Comparison of ENCODE assay signal across 14 cellular contexts in genomic region chr20:51609251-51609650, GRCh38.
"Had no signal": no experiment of that assay in that cellular context is flagged by ENCODE, and none has a peak within 500 bp of the region (broad histone marks: within the 10 kb centered on the region; RNA-seq: fewer than 3 reads in every experiment).

No MANE protein-coding gene starts in this region.

- DNase-seq: activated CD4-positive, alpha-beta T cell treated with anti-CD3 and anti-CD28 coated beads, Interleukin-2, amount 50 U/mL, for 4 hours; dermis blood vessel endothelial cell; immature natural killer cell; kidney glomerular epithelial cell; left ventricle myocardium inferior; mammary epithelial cell; midbrain; SIG-M5; stimulated activated CD4-positive, alpha-beta T cell treated with anti-CD3 and anti-CD28 coated beads, Interleukin-12 subunit alpha, Interleukin-12 subunit beta, amount 100 ng/mL, for 4 hours; stimulated activated CD4-positive, alpha-beta T cell treated with anti-CD3 and anti-CD28 coated beads, Interleukin-1b, Interleukin-23, amount 100 ng/mL, for 48 hours; upper lobe of right lung had no signal

- H3K27ac Mint-ChIP-seq: activated T-helper 1 cell treated with anti-CD3 and anti-CD28 coated beads, Interleukin-12 subunit alpha, Interleukin-12 subunit beta, Interleukin-2, Interleukin-4 antibody, amounts not matched to agents 30 ng/mL and 10 ng/mL and 1 ng/mL, durations not matched to agents 14 hours and 24 hours and 36 hours; immature natural killer cell had no signal

- ATAC-seq: SK-N-SH treated with all-trans-retinoic acid at 6 μM for 48 hours, upper lobe of right lung had no signal

- H3K4me1 Mint-ChIP-seq: immature natural killer cell had no signal

- H3K4me3 Mint-ChIP-seq: activated T-helper 1 cell treated with anti-CD3 and anti-CD28 coated beads, Interleukin-12 subunit alpha, Interleukin-12 subunit beta, Interleukin-2, Interleukin-4 antibody, amounts not matched to agents 30 ng/mL and 10 ng/mL and 1 ng/mL, durations not matched to agents 14 hours and 24 hours and 36 hours; immature natural killer cell; neural crest cell had no signal

- H3K9me3 Mint-ChIP-seq: activated T-helper 1 cell treated with anti-CD3 and anti-CD28 coated beads, Interleukin-12 subunit alpha, Interleukin-12 subunit beta, Interleukin-2, Interleukin-4 antibody, amounts not matched to agents 30 ng/mL and 10 ng/mL and 1 ng/mL, durations not matched to agents 14 hours and 24 hours and 36 hours; immature natural killer cell; neural crest cell had no signal
